ENCODE assay signal across 8 cellular contexts in the genomic region with DNA sequence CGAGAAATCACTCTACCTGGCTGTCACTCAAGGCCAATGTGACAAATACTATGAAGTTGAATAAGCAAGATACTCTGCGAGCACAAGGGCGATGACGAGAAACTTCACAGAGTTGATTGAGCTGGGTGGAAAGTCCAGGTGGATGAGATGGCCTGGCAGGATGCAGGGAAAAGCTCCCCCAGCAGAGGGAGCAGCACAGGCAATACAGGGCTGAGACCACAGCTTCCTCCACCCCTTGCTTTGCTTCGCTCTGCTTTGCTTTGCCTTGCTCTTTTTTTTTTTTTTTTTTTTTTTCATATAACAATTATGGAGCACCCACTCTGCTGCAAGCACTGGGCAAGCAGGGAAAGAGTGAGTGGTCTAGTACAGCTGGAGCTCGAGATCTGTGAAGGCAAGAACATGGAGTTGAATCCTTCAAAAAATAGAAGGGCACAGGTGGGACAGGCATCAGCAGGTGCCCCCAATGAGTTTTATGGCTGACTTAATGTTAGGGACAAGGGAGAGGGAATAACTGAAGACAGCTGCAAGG.
DNase-seq lines count a peak whose midpoint lies in the region; ATAC-seq and TF ChIP-seq lines count a peak whose summit lies in the region.

No MANE protein-coding gene starts in this region.

- H3K36me3 Mint-ChIP-seq in H9 (ENCODE audit: insufficient read depth in 1 of 3, low read depth in 3 of 3), result no peaks in the 10 kb centered on the region

- peak; percentile 100 for ATAC-seq in left lobe of liver

- H4K8ac ChIP-seq in H9 (replicated peaks; ENCODE audit: insufficient read length, low read depth, low read length), result no peak overlapping the region

- H3F3A ChIP-seq in Loucy (ENCODE audit: low read depth), result peaks cover 23% of the 10 kb centered on the region

- peaks cover 25 to 26% of the 10 kb centered on the region in 2 experiments for H3K4me1 Mint-ChIP-seq in H9

- no peaks in the 10 kb centered on the region for H3K23me2 ChIP-seq in H9 (ENCODE audit: insufficient read length, low read depth, low read length, poor library complexity, severe bottlenecking)

- no peaks in the 10 kb centered on the region for H4K20me1 ChIP-seq in H9 (ENCODE audit: control insufficient read depth, insufficient read depth, insufficient read length)
- H4K20me1 ChIP-seq in Loucy (ENCODE audit: insufficient read depth, low read length, poor library complexity, severe bottlenecking), result no peaks in the 10 kb centered on the region

- no peak overlapping the region for H3K14ac ChIP-seq in H9 (ENCODE audit: insufficient read depth, low read length)

- H3K4me3 Mint-ChIP-seq in H9, result no peak overlapping the region

- H4K5ac ChIP-seq in H9 (ENCODE audit: insufficient read length, low read depth, low read length), result no peak overlapping the region

- H3K9ac ChIP-seq in H9 (ENCODE audit: extremely low read depth, insufficient read length, low read length) (no peak overlapping the region), Loucy (ENCODE audit: low read depth, low read length, poor library complexity, severe bottlenecking) (peak overlapping the region; percentile 77)

- H3K4me2 ChIP-seq in H9 (ENCODE audit: insufficient read depth, insufficient read length, low read length) (no peak overlapping the region), Loucy (ENCODE audit: low read depth, low read length, poor library complexity, severe bottlenecking) (peak overlapping the region; percentile 78)

- H3K79me2 ChIP-seq in H9 (ENCODE audit: insufficient read depth, low read length) (no peaks in the 10 kb centered on the region), Loucy (ENCODE audit: insufficient read depth, low read length) (no peaks in the 10 kb centered on the region)

- no peak overlapping the region for H2AFZ ChIP-seq in H9 (ENCODE audit: low read length)
- H2AFZ ChIP-seq in Loucy (ENCODE audit: low read length), result no peak overlapping the region

- no peaks in the 10 kb centered on the region for H3K27me3 ChIP-seq in H9 (ENCODE audit: insufficient read depth, low read length)
- H3K27me3 ChIP-seq in Loucy (ENCODE audit: insufficient read depth, low read length, poor library complexity, severe bottlenecking), result no peaks in the 10 kb centered on the region
- H3K27me3 ChIP-seq in breast epithelium, result no peaks in the 10 kb centered on the region

- no peak overlapping the region for H3K18ac ChIP-seq in H9 (ENCODE audit: insufficient read length, low read depth, low read length)

- no peak overlapping the region for H3K27ac ChIP-seq in H9 (ENCODE audit: insufficient read length, low read depth, low read length)
- H3K27ac ChIP-seq in VCaP, result no peak overlapping the region
- H3K27ac ChIP-seq in breast epithelium, result no peak overlapping the region

- no peak overlapping the region for H2BK120ac ChIP-seq in H9 (ENCODE audit: low read depth, low read length, poor library complexity, severe bottlenecking)

- H3K23ac ChIP-seq in H9 (ENCODE audit: insufficient read length, low read depth, low read length), result no peak overlapping the region

- H3K9me3 Mint-ChIP-seq in H9, result no peaks in the 10 kb centered on the region; a peak in 1 of 5 replicates

- no peak overlapping the region for H2AK5ac ChIP-seq in H9 (ENCODE audit: insufficient read length, low read length)

- no CpG with 5 or more reads among the region's 6 CpGs for WGBS in H9 (ENCODE audit: extremely low coverage, insufficient read length, low lambda C conversion rate)

- TF ChIP-seq CTCF in H9 (conservative IDR thresholded peaks at IDR 0.05) (peak; percentile 84), Loucy (conservative IDR thresholded peaks at IDR 0.05; ENCODE audit: low read length) (peak; percentile 87), VCaP (conservative IDR thresholded peaks at IDR 0.05) (peak; percentile 76), breast epithelium (IDR thresholded peaks at IDR 0.05) (peak; percentile 12 to 63 (median 50))

- no peak overlapping the region for H3K4ac ChIP-seq in H9 (ENCODE audit: low read depth, low read length)

- H3T11ph ChIP-seq in H9 (ENCODE audit: low read length), result no peak overlapping the region

- H3K27me3 Mint-ChIP-seq in H9 (ENCODE audit: low read depth), result no peaks in the 10 kb centered on the region

- DNase-seq in NCI-H1105 treated with DMSO at 0.1 percent for 48 hours (lab: John Stamatoyannopoulos, UW) (peak; percentile 23), NCI-H1105 (lab: John Stamatoyannopoulos, UW) (no peak), H9 (peak; percentile 79), breast epithelium (ENCODE audit: low spot score in 2 of 2) (peak; percentile 32 to 57), left lobe of liver (ENCODE audit: low spot score) (peak; percentile 69)
- peak; percentile 47 for DNase-seq in stimulated activated CD8-positive, alpha-beta memory T cell treated with anti-CD3 and anti-CD28 coated beads, Interleukin-12 subunit alpha, Interleukin-12 subunit beta, amount 100 ng/mL, for 24 hours (ENCODE audit: extremely low read depth)

- H3K9me3 ChIP-seq in H9 (ENCODE audit: control insufficient read depth, low read depth, low read length), result no peaks in the 10 kb centered on the region
- H3K9me3 ChIP-seq in Loucy (ENCODE audit: insufficient read depth, low read depth, low read length), result no peaks in the 10 kb centered on the region
- no peaks in the 10 kb centered on the region for H3K9me3 ChIP-seq in breast epithelium

- no peak overlapping the region for H2BK20ac ChIP-seq in H9 (ENCODE audit: low read depth, low read length, poor library complexity, severe bottlenecking)

- intact Hi-C loops in breast epithelium (cut with DNase I; ENCODE audit: low total_unique reads), result no loop called here

- no peaks in the 10 kb centered on the region for H3K9me2 ChIP-seq in Loucy (replicated peaks; ENCODE audit: low read depth, low read length)

- H3K36me3 ChIP-seq in Loucy (ENCODE audit: insufficient read depth, low read length) (no peaks in the 10 kb centered on the region), breast epithelium (no peaks in the 10 kb centered on the region)

- H3K79me1 ChIP-seq in H9 (ENCODE audit: insufficient read depth, low read depth, low read length, poor library complexity, severe bottlenecking), result no peaks in the 10 kb centered on the region

- no peak overlapping the region for H3K56ac ChIP-seq in H9 (ENCODE audit: insufficient read length, low read depth, low read length)

- H3K4me3 ChIP-seq in Loucy (ENCODE audit: low read length, poor library complexity, severe bottlenecking) (peak overlapping the region; percentile 62), breast epithelium (no peak overlapping the region)

- no peak for TF ChIP-seq POLR2A in breast epithelium (IDR thresholded peaks at IDR 0.05)

- no peak overlapping the region for H3K27ac Mint-ChIP-seq in H9

- no peak overlapping the region for H4K91ac ChIP-seq in H9 (ENCODE audit: insufficient read length, low read depth, low read length)

- no peak overlapping the region for H2BK15ac ChIP-seq in H9 (ENCODE audit: low read depth, low read length)

- H3K4me1 ChIP-seq in H9 (ENCODE audit: insufficient read depth, low read length) (no peaks in the 10 kb centered on the region), Loucy (ENCODE audit: insufficient read depth, low read length, poor library complexity, severe bottlenecking) (peaks cover 89% of the 10 kb centered on the region), breast epithelium (peaks cover 0 to 9% of the 10 kb centered on the region in 2 donors)

- no peak overlapping the region for H2BK12ac ChIP-seq in H9 (ENCODE audit: insufficient read length, low read depth, low read length)

- no peak overlapping the region for H2BK5ac ChIP-seq in H9 (ENCODE audit: insufficient read length, low read length)
